Comparison of ENCODE assay signal across 8 cellular contexts in the genomic region with DNA sequence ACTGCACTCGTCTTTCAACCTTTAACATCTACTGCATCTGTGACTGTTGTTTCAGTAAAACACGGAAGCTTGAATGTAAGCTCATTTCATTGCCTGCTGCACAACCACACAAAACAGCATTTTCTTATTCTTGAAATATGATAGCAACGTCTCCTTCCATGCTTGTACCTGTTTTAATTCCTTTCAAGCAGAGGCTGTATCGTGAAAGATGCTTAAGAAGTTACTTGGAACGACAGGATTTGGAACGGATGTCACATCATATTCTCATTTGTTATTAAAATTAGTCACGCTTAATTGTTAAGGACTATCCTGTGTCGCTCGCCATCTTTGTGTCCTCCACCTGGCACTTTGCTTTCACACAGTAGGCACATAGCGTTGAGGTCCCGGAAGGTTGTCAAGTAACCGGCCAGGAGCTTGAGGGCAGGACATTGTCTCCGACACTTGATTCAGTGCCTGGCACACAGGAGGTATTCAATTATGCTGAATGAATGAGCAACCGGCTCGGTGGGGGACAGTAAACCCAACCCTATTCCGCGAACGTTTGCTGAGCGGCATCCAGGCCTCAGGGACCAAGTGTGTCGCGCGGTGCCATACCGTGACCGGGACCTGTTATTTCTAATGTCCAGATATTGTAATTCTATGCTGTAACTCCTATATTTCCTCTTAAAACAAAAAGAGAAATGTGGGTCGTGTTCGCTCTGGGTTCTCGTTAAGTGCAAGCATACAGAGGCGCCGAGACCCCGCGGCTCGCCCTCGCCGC. TPM values are rescaled to one million over a fixed set of nuclear protein-coding genes. Genes with fewer than 3 reads are reported as not detected.
DNase-seq lines count a peak whose midpoint lies in the region; ATAC-seq, FAIRE-seq and TF ChIP-seq lines count a peak whose summit lies in the region.

No MANE protein-coding gene starts in this region.

- TF ChIP-seq POLR2A in H54 (IDR thresholded peaks at IDR 0.05; ENCODE audit: low read depth, low read length) = no peak

- DNase-seq in AG08395 (ENCODE audit: low spot score) (peak; percentile 22), NCI-H345 treated with DMSO at 0.1 percent for 48 hours (lab: John Stamatoyannopoulos, UW; ENCODE audit: unreplicated experiment) (peak; percentile 77), germinal center (ENCODE audit: low spot score) (peak; percentile 41), occipital lobe (lab: John Stamatoyannopoulos, UW) (peak; percentile 68), H54 (ENCODE audit: insufficient read length, low spot score) (no peak)
- DNase-seq in activated T-cell treated with anti-CD3 and anti-CD28 coated beads, Interleukin-2, amount 50 U/mL, for 1 hour = peak; percentile 72

- peak; percentile 26 for ATAC-seq in GM18858 (IDR thresholded peaks at IDR 0.05; ENCODE audit: unreplicated experiment)
- peak; percentile 30 for ATAC-seq in HG03064 (IDR thresholded peaks at IDR 0.05; ENCODE audit: low read depth, unreplicated experiment)

- FAIRE-seq in H54 (lab: Jason Lieb, UNC) = no peak

RNA-seq across cellular contexts. Expression of gene SH3GLB1, which starts 0.5 kb away (rescaled TPM):
- total RNA-seq in occipital lobe = 107 TPM
